Comparison of ENCODE assay signal across 8 cellular contexts in genomic region chr3:51942603-51943450, GRCh38. TPM values are rescaled to one million over a fixed set of nuclear protein-coding genes. Genes with fewer than 3 reads are reported as not detected.
DNase-seq lines count a peak whose midpoint lies in the region; ATAC-seq and FAIRE-seq lines count a peak whose summit lies in the region.

No MANE protein-coding gene starts in this region.

- H3K36me3 ChIP-seq in duodenal mucosa (ENCODE audit: control insufficient read depth in 1 of 2, insufficient read depth in 2 of 2, low read length in 2 of 2) = peaks cover 9 to 36% of the 10 kb centered on the region in 2 donors
- no peaks in the 10 kb centered on the region for H3K36me3 ChIP-seq in mesendoderm (ENCODE audit: control insufficient read depth, insufficient read depth, low read length)

- no peak for ATAC-seq in GM18873 (IDR thresholded peaks at IDR 0.05; ENCODE audit: low FRiP score, unreplicated experiment)

- peaks cover 20 to 31% of the 10 kb centered on the region in 2 donors for H3K4me1 ChIP-seq in duodenal mucosa (ENCODE audit: control insufficient read depth in 1 of 2, insufficient read depth in 2 of 2, low read length in 2 of 2)
- H3K4me1 ChIP-seq in mesendoderm (ENCODE audit: control insufficient read depth, low read depth, low read length) = peaks cover 4% of the 10 kb centered on the region

- peak overlapping the region; percentile 95 for H3K27ac ChIP-seq in duodenal mucosa (ENCODE audit: low read depth, low read length)
- no peak overlapping the region for H3K27ac ChIP-seq in mesendoderm (ENCODE audit: low read depth, low read length)

- peak overlapping the region; percentile 39 for H3K4ac ChIP-seq in mesendoderm (ENCODE audit: low read depth, low read length)

- H3K23ac ChIP-seq in mesendoderm (ENCODE audit: low read length) = peak overlapping the region; percentile 48

- H3K18ac ChIP-seq in mesendoderm (ENCODE audit: low read length) = peak overlapping the region; percentile 34

- no peaks in the 10 kb centered on the region for H3K9me3 ChIP-seq in duodenal mucosa (ENCODE audit: control insufficient read depth in 1 of 2, low read length in 2 of 2)

- peak overlapping the region; percentile 65 for H4K8ac ChIP-seq in mesendoderm (ENCODE audit: low read depth, low read length)

- no peak overlapping the region for H2BK120ac ChIP-seq in mesendoderm (ENCODE audit: low read depth, low read length)

- H4K5ac ChIP-seq in mesendoderm (ENCODE audit: low read length) = no peak overlapping the region

- DNase-seq in GM18507 (ENCODE audit: extremely low spot score, insufficient read length, low read depth) (peak; percentile 71), HS-27A (ENCODE audit: low read depth) (peak; percentile 72), mesendoderm (peak; percentile 29), NCI-H1048 (lab: John Stamatoyannopoulos, UW) (no peak)
- peak; percentile 38 for DNase-seq in activated CD4-positive, alpha-beta T cell treated with anti-CD3 and anti-CD28 coated beads for 1 hour
- peak; percentile 56 for DNase-seq in stimulated activated naive CD4-positive, alpha-beta T cell treated with Interleukin-2 at 50 U/mL for 16 hours (lab: John Stamatoyannopoulos, UW)

- peak overlapping the region; percentile 88 for H2AK5ac ChIP-seq in mesendoderm (ENCODE audit: low read length)

- peaks cover 27% of the 10 kb centered on the region for H3K79me2 ChIP-seq in mesendoderm (ENCODE audit: control insufficient read depth, insufficient read depth, low read length)

- peak; percentile 78 for FAIRE-seq in GM18507 (lab: Jason Lieb, UNC)

- H3K27me3 ChIP-seq in duodenal mucosa (ENCODE audit: control insufficient read depth in 1 of 2, insufficient read depth in 2 of 2, low read length in 2 of 2) = no peaks in the 10 kb centered on the region
- no peaks in the 10 kb centered on the region for H3K27me3 ChIP-seq in mesendoderm (ENCODE audit: insufficient read depth, low read length, poor library complexity)

- H3K4me3 ChIP-seq in duodenal mucosa (ENCODE audit: low read depth in 1 of 2, low read length in 2 of 2) (peak overlapping the region; percentile 81 to 82), mesendoderm (ENCODE audit: low read length) (no peak overlapping the region)

- H2BK15ac ChIP-seq in mesendoderm (replicated peaks; ENCODE audit: low read depth) = no peak overlapping the region

- WGBS in mesendoderm (ENCODE audit: extremely low coverage, insufficient coverage, low lambda C conversion rate) = no CpG with 5 or more reads among the region's 17 CpGs

- peak overlapping the region; percentile 94 for H3K56ac ChIP-seq in mesendoderm (ENCODE audit: low read length)

- H3K79me1 ChIP-seq in mesendoderm (ENCODE audit: low read length) = peaks cover 19% of the 10 kb centered on the region

- H2BK5ac ChIP-seq in mesendoderm (ENCODE audit: low read length) = peak overlapping the region; percentile 54

- H3K9ac ChIP-seq in duodenal mucosa (ENCODE audit: low read depth in 1 of 2, low read length in 2 of 2) = peak overlapping the region; percentile 96 to 98
- H3K9ac ChIP-seq in mesendoderm (ENCODE audit: low read length) = peak overlapping the region; percentile 78

- H3K4me2 ChIP-seq in mesendoderm (ENCODE audit: low read length) = peak overlapping the region; percentile 65

RNA-seq across cellular contexts. Expression of gene PARP3, which starts 0.7 kb away (rescaled TPM):
- polyA plus RNA-seq in mesendoderm (2013, experiment 1 of 2) = 1.1 TPM
- 0.98 TPM for polyA plus RNA-seq in mesendoderm (2013, experiment 2 of 2)

RNA-seq across cellular contexts. Expression of gene RRP9, which starts 1.1 kb away (rescaled TPM):
- 41.3 TPM for polyA plus RNA-seq in mesendoderm (2013, experiment 1 of 2)
- polyA plus RNA-seq in mesendoderm (2013, experiment 2 of 2) = 41.6 TPM

RNA-seq across cellular contexts. Expression of gene GPR62, which starts 12.4 kb away (rescaled TPM):
- 0.04 TPM for polyA plus RNA-seq in mesendoderm (2013, experiment 1 of 2)
- 0.04 TPM for polyA plus RNA-seq in mesendoderm (2013, experiment 2 of 2)

RNA-seq across cellular contexts. Expression of gene PCBP4, which starts 24.4 kb away (rescaled TPM):
- polyA plus RNA-seq in mesendoderm (2013, experiment 1 of 2) = 14.4 TPM
- polyA plus RNA-seq in mesendoderm (2013, experiment 2 of 2) = 14.3 TPM

RNA-seq across cellular contexts. Expression of gene ABHD14B, which starts 31.0 kb away (rescaled TPM):
- 2.8 TPM for polyA plus RNA-seq in mesendoderm (2013, experiment 1 of 2)
- 2.6 TPM for polyA plus RNA-seq in mesendoderm (2013, experiment 2 of 2)
